19 cellular contexts compared by ENCODE assay signal in genomic region chr12:72031066-72031465, GRCh38.
"Had no signal": no experiment of that assay in that cellular context is flagged by ENCODE, and none has a peak within 500 bp of the region (broad histone marks: within the 10 kb centered on the region; RNA-seq: fewer than 3 reads in every experiment).

No MANE protein-coding gene starts in this region.

- H3K27ac ChIP-seq: RWPE1 had no signal

- ATAC-seq: HepG2, Panc1, PC-3 had no signal

- H3K9me3 ChIP-seq: SK-N-SH had no signal

- H3K4me2 ChIP-seq: SK-N-SH had no signal

- H3K9me2 ChIP-seq: SK-N-SH had no signal

- DNase-seq: IMR-90, KBM-7, MV-4-11, NCI-H1048, NCI-H146, NCI-H1694 treated with DMSO at 0.1 percent for 48 hours, NCI-H1930, NCI-H2171, NCI-H226, NCI-H446, NCI-H510A, NCI-H524 treated with DMSO at 0.1 percent for 48 hours, PC-3, SHP77, SK-N-SH, SW 1271 had no signal
